Comparison of ENCODE assay signal across 10 cellular contexts in the genomic region with DNA sequence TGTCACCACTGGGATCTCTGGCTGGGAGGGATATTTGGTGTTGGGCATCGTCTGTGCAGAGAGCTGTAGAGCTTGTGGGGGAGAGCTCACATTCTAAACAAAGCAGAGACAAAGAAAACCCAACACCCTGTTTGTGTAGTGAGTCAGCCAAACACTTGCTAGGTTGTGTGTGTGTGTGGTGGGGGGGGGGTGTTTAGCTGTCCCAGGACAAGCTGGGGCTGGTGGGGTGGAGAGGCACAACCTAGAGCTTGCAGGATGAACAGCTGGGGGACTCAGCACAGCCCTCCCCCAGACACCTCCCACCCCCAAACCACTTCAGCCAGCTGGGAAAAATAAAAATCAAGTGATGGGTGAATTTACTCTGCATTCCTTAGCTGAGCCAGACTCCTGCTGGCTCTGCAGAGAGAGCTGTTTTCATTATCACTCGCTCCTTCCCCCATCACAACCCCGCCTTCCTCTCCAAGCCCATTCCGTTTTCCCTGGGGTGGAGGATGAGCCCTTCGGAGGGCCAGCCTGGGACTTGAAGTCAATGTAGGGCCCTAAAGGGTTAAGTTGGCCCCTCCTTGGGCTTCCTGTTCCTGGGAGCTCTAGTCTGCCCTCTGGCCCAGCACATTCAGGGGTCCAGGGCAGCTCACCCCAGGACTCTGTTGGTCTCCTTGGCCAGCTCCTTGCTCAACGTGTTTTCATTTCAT. TPM values are rescaled to one million over a fixed set of nuclear protein-coding genes. Genes with fewer than 3 reads are reported as not detected.
DNase-seq lines count a peak whose midpoint lies in the region; ATAC-seq, FAIRE-seq and TF ChIP-seq lines count a peak whose summit lies in the region.
"Had no signal": no experiment of that assay in that cellular context is flagged by ENCODE, and none has a peak within 500 bp of the region (broad histone marks: within the 10 kb centered on the region; RNA-seq: fewer than 3 reads in every experiment).

No MANE protein-coding gene starts in this region.

- no TSS peak for BruUV-seq in HepG2 (replicated peaks; lab: Mats Ljungman, UMichigan)

- no peaks in the 10 kb centered on the region for H4K20me1 ChIP-seq in HepG2 (ENCODE audit: insufficient read depth, low read length)

- peaks cover 14% of the 10 kb centered on the region for H3K4me1 Mint-ChIP-seq in activated naive CD8-positive, alpha-beta T cell treated with anti-CD3 and anti-CD28 coated beads, Interleukin-2, amount 50 U/mL, for 24 hours

- H2AFZ ChIP-seq in HepG2 (ENCODE audit: low read length), result no peak overlapping the region

- no peak for DNase-seq in Right ventricle myocardium inferior (ENCODE audit: missing footprints)
- no peak for DNase-seq in Right ventricle myocardium superior
- peak; percentile 83 to 90 for DNase-seq in cardiac fibroblast (ENCODE audit: low read depth in 2 of 2)
- DNase-seq in HepG2 (ENCODE audit: low spot score), result peak; percentile 74
- DNase-seq in vagina (ENCODE audit: extremely low spot score in 2 of 2), result peak in 1 of 2 donors; percentile 88
- no peak for DNase-seq in activated naive CD8-positive, alpha-beta T cell treated with anti-CD3 and anti-CD28 coated beads, Interleukin-2, amount 50 U/mL, for 24 hours
- no peak for DNase-seq in NCI-H128 (lab: John Stamatoyannopoulos, UW; ENCODE audit: unreplicated experiment)
- DNase-seq: activated gamma-delta T cell treated with Interleukin-2 at 50 U/mL for 16 hours had no signal

- H3K4me1 ChIP-seq in HepG2 (ENCODE audit: insufficient read depth, low read length) (peaks cover 53% of the 10 kb centered on the region), vagina (peaks cover 78% of the 10 kb centered on the region)

- in situ Hi-C loops in HepG2 (cut with HindIII; ENCODE audit: extremely low pct_ligation_motif_present, low pct_unique_long_range_greater_than_20kb), result loop anchor here (10.0 kb wide), 1 partner anchor 595 kb away; no protein-coding TSS in a partner anchor

- TF ChIP-seq CTCF in cardiac fibroblast (IDR thresholded peaks at IDR 0.05; ENCODE audit: low read depth, low read length), result no peak
- no peak for TF ChIP-seq CTCF in HepG2 (CRISPR knock-in tag; IDR thresholded peaks at IDR 0.05)
- no peak for TF ChIP-seq CTCF in vagina (IDR thresholded peaks at IDR 0.05)

- no peaks in the 10 kb centered on the region for H3K36me3 Mint-ChIP-seq in activated naive CD8-positive, alpha-beta T cell treated with anti-CD3 and anti-CD28 coated beads, Interleukin-2, amount 50 U/mL, for 24 hours (ENCODE audit: low read depth)

- peak; percentile 16 for ATAC-seq in Right ventricle myocardium inferior
- no peak for ATAC-seq in Right ventricle myocardium superior (ENCODE audit: poor library complexity)
- peak; percentile 32 for ATAC-seq in HepG2
- ATAC-seq in HG03045 (IDR thresholded peaks at IDR 0.05; ENCODE audit: unreplicated experiment), result no peak
- ATAC-seq in activated naive CD8-positive, alpha-beta T cell treated with anti-CD3 and anti-CD28 coated beads, Interleukin-2, amount 50 U/mL, for 24 hours, result no peak

- H3K36me3 ChIP-seq in HepG2 (replicated peaks in 1 of 2; ENCODE audit: control insufficient read depth in 1 of 2, insufficient read depth in 2 of 2, low read length in 2 of 2) (no peaks in the 10 kb centered on the region), vagina (no peaks in the 10 kb centered on the region)

- no peak overlapping the region for H3K4me3 ChIP-seq in cardiac fibroblast (replicated peaks in 1 of 2; ENCODE audit: low read depth in 2 of 2, low read length in 2 of 2)
- no peak overlapping the region for H3K4me3 ChIP-seq in HepG2 (replicated peaks in 1 of 3; ENCODE audit: insufficient read depth in 1 of 3, low read depth in 2 of 3, low read length in 3 of 3)
- H3K4me3 ChIP-seq in vagina, result peak overlapping the region in 1 of 2 donors; percentile 22

- H3K9me3 ChIP-seq in HepG2 (ENCODE audit: low read length), result no peaks in the 10 kb centered on the region
- H3K9me3 ChIP-seq in vagina, result no peaks in the 10 kb centered on the region

- H3K27me3 ChIP-seq in HepG2 (ENCODE audit: control insufficient read depth in 1 of 2, insufficient read depth in 2 of 2, low read length in 2 of 2) (peaks cover 2 to 22% of the 10 kb centered on the region in 2 experiments; a peak in 4 of 5 replicates), vagina (no peaks in the 10 kb centered on the region)

- no peak overlapping the region for H3K9ac ChIP-seq in HepG2 (ENCODE audit: insufficient read depth, low read depth, low read length)

- peaks cover 24% of the 10 kb centered on the region for H3K27me3 Mint-ChIP-seq in activated naive CD8-positive, alpha-beta T cell treated with anti-CD3 and anti-CD28 coated beads, Interleukin-2, amount 50 U/mL, for 24 hours

- H3K27ac ChIP-seq in HepG2 (ENCODE audit: extremely low read length, insufficient read depth, low read length), result no peak overlapping the region
- H3K27ac ChIP-seq in vagina, result peak overlapping the region; percentile 75
- H3K27ac ChIP-seq: HL-60 had no signal

- no peaks in the 10 kb centered on the region for H3K9me3 Mint-ChIP-seq in activated naive CD8-positive, alpha-beta T cell treated with anti-CD3 and anti-CD28 coated beads, Interleukin-2, amount 50 U/mL, for 24 hours

- CTCF ChIA-PET in HepG2 (lab: Yijun Ruan, JAX; ENCODE audit: low intra/inter-chr PET ratio, low total read pairs), result interaction anchor here (4.0 kb wide), 1 partner anchor 73 kb away, joined by 18 read pairs; a partner anchor contains a TSS

- intact Hi-C loops in Right ventricle myocardium inferior (cut with DNase I), result no loop called here
- intact Hi-C loops in Right ventricle myocardium superior (cut with DNase I), result no loop called here
- intact Hi-C loops in HepG2 (cut with micrococcal nuclease; ENCODE audit: unreplicated experiment), result loop anchor here (5.0 to 10.0 kb wide), 3 partner anchors 38 to 595 kb away; a partner anchor contains a TSS
- intact Hi-C loops in vagina (cut with DNase I), result loop anchor here (10.0 kb wide), 1 partner anchor 365 kb away; a partner anchor contains a TSS

- no peaks in the 10 kb centered on the region for H3K79me2 ChIP-seq in HepG2 (ENCODE audit: insufficient read depth, low read length)

- no peak for TF ChIP-seq POLR2A in HepG2 (IDR thresholded peaks at IDR 0.05; ENCODE audit: insufficient read depth in 1 of 2, low read depth in 2 of 2, low read length in 2 of 2)
- no peak for TF ChIP-seq POLR2A in vagina (IDR thresholded peaks at IDR 0.05)

- TF ChIP-seq EP300 in HepG2 (IDR thresholded peaks at IDR 0.05; ENCODE audit: low read depth in 2 of 2, low read length in 2 of 2) (no peak), HepG2 (CRISPR knock-in tag; IDR thresholded peaks at IDR 0.05; ENCODE audit: borderline replicate concordance) (no peak)

- no peak for FAIRE-seq in HepG2 (lab: Jason Lieb, UNC)

- POLR2A ChIA-PET in HepG2 (lab: Yijun Ruan, JAX), result interaction anchor here (1.0 to 1.4 kb wide), 7 partner anchors 16 to 83 kb away, joined by 3 to 7 read pairs (median 3); a partner anchor contains a TSS

- no peak for TF ChIP-seq RAD21 in HepG2 (CRISPR knock-in tag; IDR thresholded peaks at IDR 0.05)

- H3K4me3 Mint-ChIP-seq in activated naive CD8-positive, alpha-beta T cell treated with anti-CD3 and anti-CD28 coated beads, Interleukin-2, amount 50 U/mL, for 24 hours, result no peak overlapping the region

- H3K4me2 ChIP-seq in HepG2 (ENCODE audit: low read depth, low read length), result peak overlapping the region; percentile 34; the same call in 1 of the 2 replicates

- 4% methylated on average over 6 of the region's 6 CpGs for WGBS in HepG2 (ENCODE audit: low lambda C conversion rate)

- H3K27ac Mint-ChIP-seq in activated naive CD8-positive, alpha-beta T cell treated with anti-CD3 and anti-CD28 coated beads, Interleukin-2, amount 50 U/mL, for 24 hours, result no peak overlapping the region

RNA-seq across cellular contexts. Expression of a gene that starts 2.6 kb away (rescaled TPM):
- total RNA-seq in Right ventricle myocardium inferior (27.3 TPM), Right ventricle myocardium superior (27.5 TPM), HepG2 (2016; rRNA removed; fragmentation: Illumina TruSeq; extraction: Trizol) (0.02 TPM in 1 of 2 replicates, not detected in the other), vagina (39.3 TPM)
- under 0.01 and 0.09 TPM in 2 replicates for total RNA-seq in HepG2 (2016; cell fraction: cytosol; rRNA removed; fragmentation: Illumina TruSeq; extraction: Trizol; ENCODE audit: low read depth)
- total RNA-seq in HepG2 (2016; cell fraction: insoluble cytoplasmic fraction; rRNA removed; fragmentation: Illumina TruSeq; extraction: Trizol), result 0.02 TPM in 1 of 2 replicates, not detected in the other
- total RNA-seq in HepG2 (2016; cell fraction: membrane; rRNA removed; fragmentation: Illumina TruSeq; extraction: Trizol), result 0.03 TPM in 2 replicates
- total RNA-seq in HepG2 (2016; cell fraction: nucleus; rRNA removed; fragmentation: Illumina TruSeq; extraction: Trizol), result 0.06 and 0.09 TPM in 2 replicates
- polyA plus RNA-seq in HepG2 (2011; rRNA removed), result 0.01 and 0.04 TPM in 2 replicates
- polyA plus RNA-seq in HepG2 (2011; cell fraction: cytosol; rRNA removed), result 0.03 and 0.04 TPM in 2 replicates
- polyA plus RNA-seq in HepG2 (2011; cell fraction: nucleus; rRNA removed), result 0.02 and 0.05 TPM in 2 replicates
- polyA plus RNA-seq in HepG2 (2012), result 0.01 TPM in 1 of 2 replicates, not detected in the other
- polyA plus RNA-seq in HepG2 (2016; cell fraction: cytosol; fragmentation: Illumina TruSeq; extraction: Trizol; ENCODE audit: low read depth), result not detected in 2 replicates
- polyA plus RNA-seq in HepG2 (2016; cell fraction: insoluble cytoplasmic fraction; fragmentation: Illumina TruSeq; extraction: Trizol; ENCODE audit: low read depth), result 0.03 TPM in 1 of 2 replicates, not detected in the other
- not detected in 2 replicates for polyA plus RNA-seq in HepG2 (2016; cell fraction: membrane; fragmentation: Illumina TruSeq; extraction: Trizol; ENCODE audit: low read depth)
- 0.07 TPM in 1 of 2 replicates, not detected in the other for polyA plus RNA-seq in HepG2 (2016; cell fraction: nucleus; fragmentation: Illumina TruSeq; extraction: Trizol; ENCODE audit: insufficient read depth, low read depth)
- polyA minus RNA-seq in HepG2 (2011; rRNA and poly(A)+ RNA removed; ENCODE audit: low replicate concordance), result 0.08 and 2.8 TPM in 2 replicates
- 0.09 and 0.30 TPM in 2 replicates for polyA minus RNA-seq in HepG2 (2011; cell fraction: cytosol; rRNA and poly(A)+ RNA removed)
- 0.12 and 0.26 TPM in 2 replicates for polyA minus RNA-seq in HepG2 (2011; cell fraction: nucleus; rRNA and poly(A)+ RNA removed)

RNA-seq across cellular contexts. Expression of a gene that starts 8.4 kb away (rescaled TPM):
- total RNA-seq in Right ventricle myocardium inferior, result 1.2 TPM
- total RNA-seq in Right ventricle myocardium superior, result 1.4 TPM
- 31.5 and 50.9 TPM in 2 replicates for total RNA-seq in HepG2 (2016; rRNA removed; fragmentation: Illumina TruSeq; extraction: Trizol)
- total RNA-seq in HepG2 (2016; cell fraction: cytosol; rRNA removed; fragmentation: Illumina TruSeq; extraction: Trizol; ENCODE audit: low read depth), result 10.7 and 12.1 TPM in 2 replicates
- 28.3 and 52.2 TPM in 2 replicates for total RNA-seq in HepG2 (2016; cell fraction: insoluble cytoplasmic fraction; rRNA removed; fragmentation: Illumina TruSeq; extraction: Trizol)
- total RNA-seq in HepG2 (2016; cell fraction: membrane; rRNA removed; fragmentation: Illumina TruSeq; extraction: Trizol), result 36.7 and 36.8 TPM in 2 replicates
- total RNA-seq in HepG2 (2016; cell fraction: nucleus; rRNA removed; fragmentation: Illumina TruSeq; extraction: Trizol), result 24.3 and 28.3 TPM in 2 replicates
- 19.7 and 28.1 TPM in 2 replicates for polyA plus RNA-seq in HepG2 (2011; rRNA removed)
- polyA plus RNA-seq in HepG2 (2011; cell fraction: cytosol; rRNA removed), result 15.0 and 17.4 TPM in 2 replicates
- 18.1 and 19.3 TPM in 2 replicates for polyA plus RNA-seq in HepG2 (2011; cell fraction: nucleus; rRNA removed)
- polyA plus RNA-seq in HepG2 (2012), result 12.1 and 12.8 TPM in 2 replicates
- 4.2 and 4.9 TPM in 2 replicates for polyA plus RNA-seq in HepG2 (2016; cell fraction: cytosol; fragmentation: Illumina TruSeq; extraction: Trizol; ENCODE audit: low read depth)
- 20.4 and 24.5 TPM in 2 replicates for polyA plus RNA-seq in HepG2 (2016; cell fraction: insoluble cytoplasmic fraction; fragmentation: Illumina TruSeq; extraction: Trizol; ENCODE audit: low read depth)
- 8.8 and 10.3 TPM in 2 replicates for polyA plus RNA-seq in HepG2 (2016; cell fraction: membrane; fragmentation: Illumina TruSeq; extraction: Trizol; ENCODE audit: low read depth)
- 21.9 and 25.3 TPM in 2 replicates for polyA plus RNA-seq in HepG2 (2016; cell fraction: nucleus; fragmentation: Illumina TruSeq; extraction: Trizol; ENCODE audit: insufficient read depth, low read depth)
- polyA minus RNA-seq in HepG2 (2011; rRNA and poly(A)+ RNA removed; ENCODE audit: low replicate concordance), result 13.7 and 123 TPM in 2 replicates
- polyA minus RNA-seq in HepG2 (2011; cell fraction: cytosol; rRNA and poly(A)+ RNA removed), result 35.0 and 40.7 TPM in 2 replicates
- polyA minus RNA-seq in HepG2 (2011; cell fraction: nucleus; rRNA and poly(A)+ RNA removed), result 26.1 and 27.2 TPM in 2 replicates
- 1.2 TPM for total RNA-seq in vagina

Comparison
In these comparisons a context has a peak if more than half of its experiments do, and no peak if none do; other contexts are left out.
1. ATAC-seq: peak in Right ventricle myocardium inferior (single experiment) and HepG2 (single experiment); none in Right ventricle myocardium superior (single experiment), HG03045 (single experiment) and activated naive CD8-positive, alpha-beta T cell treated with anti-CD3 and anti-CD28 coated beads, Interleukin-2, amount 50 U/mL, for 24 hours (single experiment).
2. DNase-seq: peak in cardiac fibroblast (2 of 2) and HepG2 (single experiment); none in Right ventricle myocardium inferior (single experiment), Right ventricle myocardium superior (single experiment), activated naive CD8-positive, alpha-beta T cell treated with anti-CD3 and anti-CD28 coated beads, Interleukin-2, amount 50 U/mL, for 24 hours (single experiment) and NCI-H128 (single experiment).
3. RNA of a gene that starts 2.6 kb away (total RNA-seq): 39.3 TPM in vagina (single experiment), 27.5 TPM in Right ventricle myocardium superior (single experiment) and 27.3 TPM in Right ventricle myocardium inferior (single experiment); under 0.01 to 0.09 TPM in HepG2; every median in the first group is over 10 times any median in the second.
4. intact Hi-C loops: an anchor here in HepG2 (5.0 to 10.0 kb wide) and vagina (10.0 kb wide); none called in Right ventricle myocardium inferior and Right ventricle myocardium superior.